1 cellular context compared by ENCODE assay signal in genomic region chr19:17605761-17606745, GRCh38.
TF ChIP-seq lines count a peak whose summit lies in the region.

No MANE protein-coding gene starts in this region.

TF ChIP-seq in K562, 482 proteins besides CTCF, POLR2A, EP300 and RAD21 (continued from another document and continues in another):
- TF ChIP-seq ZNF511 (CRISPR knock-in tag; IDR thresholded peaks at IDR 0.05): peak; percentile 98
- no peak for TF ChIP-seq EHMT2 (IDR thresholded peaks at IDR 0.05)
- no peak for TF ChIP-seq ZBTB49 (CRISPR knock-in tag; IDR thresholded peaks at IDR 0.05; ENCODE audit: borderline replicate concordance)
- peak; percentile 54 for TF ChIP-seq HNRNPLL (IDR thresholded peaks at IDR 0.05; ENCODE audit: low read depth, low read length, poor library complexity, severe bottlenecking)
- TF ChIP-seq ZNF197 (CRISPR knock-in tag; IDR thresholded peaks at IDR 0.05; ENCODE audit: low read depth): no peak
- no peak for TF ChIP-seq BRCA1 (IDR thresholded peaks at IDR 0.05)
- peak; percentile 33; the same call in 1 of the 2 replicates for TF ChIP-seq BRCA1 (CRISPR knock-in tag; IDR thresholded peaks at IDR 0.05)
- peak; percentile 82; the same call in 1 of the 2 replicates for TF ChIP-seq ZNF263 (CRISPR knock-in tag; IDR thresholded peaks at IDR 0.05; ENCODE audit: borderline replicate concordance)
- no peak for TF ChIP-seq ATF4 (CRISPR knock-in tag; IDR thresholded peaks at IDR 0.05)
- peak; percentile 90 for TF ChIP-seq ZNF431 (CRISPR knock-in tag; IDR thresholded peaks at IDR 0.05)
- TF ChIP-seq MAFF (IDR thresholded peaks at IDR 0.05; ENCODE audit: low read length): no peak
- no peak for TF ChIP-seq RBM15 (IDR thresholded peaks at IDR 0.05; ENCODE audit: insufficient read depth, low read length)
- TF ChIP-seq GATAD2B (IDR thresholded peaks at IDR 0.05; ENCODE audit: borderline replicate concordance): no peak; the same call in 1 of the 2 replicates
- 0 out of 4 replicates have a peak, but pooled peaks of 1 of the 2 experiments have one; percentile 70 for TF ChIP-seq KDM4B (IDR thresholded peaks at IDR 0.05; ENCODE audit: borderline replicate concordance in 2 of 2, low read depth in 1 of 2)
- TF ChIP-seq ZNF174 (CRISPR knock-in tag; IDR thresholded peaks at IDR 0.05): no peak
- peak; percentile 99 for TF ChIP-seq CTBP1 (IDR thresholded peaks at IDR 0.05; ENCODE audit: borderline replicate concordance)
- TF ChIP-seq ARID1B (IDR thresholded peaks at IDR 0.05): peak; percentile 28; the same call in 1 of the 2 replicates
- no peak for TF ChIP-seq HDAC2 (IDR thresholded peaks at IDR 0.05)
- TF ChIP-seq ERF (CRISPR knock-in tag; IDR thresholded peaks at IDR 0.05): peak; percentile 88
- 0 out of 2 replicates have a peak, but pooled peaks have one; percentile 34 for TF ChIP-seq MBD2 (IDR thresholded peaks at IDR 0.05; ENCODE audit: borderline replicate concordance, low read depth)
- TF ChIP-seq RFX1 (IDR thresholded peaks at IDR 0.05): no peak
- TF ChIP-seq PHB2 (IDR thresholded peaks at IDR 0.05; ENCODE audit: low read depth): no peak
- TF ChIP-seq FOXP4 (CRISPR knock-in tag; IDR thresholded peaks at IDR 0.05; ENCODE audit: borderline replicate concordance): peak; percentile 98; the same call in 1 of the 2 replicates
- peak in 1 of 2 experiments; percentile 90; a peak in 2 of 4 replicates for TF ChIP-seq FOXA3 (CRISPR knock-in tag; conservative IDR thresholded peaks at IDR 0.05 in 1 of 2, IDR thresholded peaks at IDR 0.05 in 1 of 2)
- 0 out of 2 replicates have a peak, but pooled peaks have one; percentile 14 for TF ChIP-seq RUNX1 (IDR thresholded peaks at IDR 0.05; ENCODE audit: low read depth)
- no peak for TF ChIP-seq ZNF347 (CRISPR knock-in tag; IDR thresholded peaks at IDR 0.05; ENCODE audit: low read depth)
- TF ChIP-seq MBD1 (CRISPR knock-in tag; IDR thresholded peaks at IDR 0.05): no peak
- no peak for TF ChIP-seq PATZ1 (CRISPR knock-in tag; IDR thresholded peaks at IDR 0.05; ENCODE audit: borderline replicate concordance)
- TF ChIP-seq ZNF282 (CRISPR knock-in tag; IDR thresholded peaks at IDR 0.05): peak; percentile 98
- TF ChIP-seq ATF3 (IDR thresholded peaks at IDR 0.05): 0 out of 2 replicates have a peak, but pooled peaks have one; percentile 8
- TF ChIP-seq ATF3 (CRISPR knock-in tag; conservative IDR thresholded peaks at IDR 0.05): peak; percentile 73; the same call in 1 of the 2 replicates
- TF ChIP-seq STAG1 (CRISPR knock-in tag; IDR thresholded peaks at IDR 0.05; ENCODE audit: borderline replicate concordance): peak; percentile 70
- peak; percentile 57; the same call in 1 of the 2 replicates for TF ChIP-seq MYNN (IDR thresholded peaks at IDR 0.05)
- no peak for TF ChIP-seq MYNN (CRISPR knock-in tag; IDR thresholded peaks at IDR 0.05)
- TF ChIP-seq ZNF79 (CRISPR knock-in tag; IDR thresholded peaks at IDR 0.05; ENCODE audit: low read depth): no peak
- peak; percentile 60 for TF ChIP-seq TEAD4 (IDR thresholded peaks at IDR 0.05; ENCODE audit: low read length)
- peak; percentile 82; the same call in 1 of the 2 replicates for TF ChIP-seq TEAD4 (CRISPR knock-in tag; IDR thresholded peaks at IDR 0.05; ENCODE audit: borderline replicate concordance)
- no peak for TF ChIP-seq NKRF (IDR thresholded peaks at IDR 0.05; ENCODE audit: borderline replicate concordance)
- TF ChIP-seq CREB3 (tag; conservative IDR thresholded peaks at IDR 0.05; ENCODE audit: low read depth): 0 out of 2 replicates have a peak, but pooled peaks have one; percentile 37
- TF ChIP-seq PBX2 (CRISPR knock-in tag; IDR thresholded peaks at IDR 0.05; ENCODE audit: low read depth): no peak
- TF ChIP-seq PBX2 (tag; conservative IDR thresholded peaks at IDR 0.05; ENCODE audit: low read depth): no peak
- TF ChIP-seq MTA3 (IDR thresholded peaks at IDR 0.05; ENCODE audit: borderline replicate concordance): peak; percentile 96; the same call in 1 of the 2 replicates
